Comparison of ENCODE assay signal across 10 cellular contexts in the genomic region with DNA sequence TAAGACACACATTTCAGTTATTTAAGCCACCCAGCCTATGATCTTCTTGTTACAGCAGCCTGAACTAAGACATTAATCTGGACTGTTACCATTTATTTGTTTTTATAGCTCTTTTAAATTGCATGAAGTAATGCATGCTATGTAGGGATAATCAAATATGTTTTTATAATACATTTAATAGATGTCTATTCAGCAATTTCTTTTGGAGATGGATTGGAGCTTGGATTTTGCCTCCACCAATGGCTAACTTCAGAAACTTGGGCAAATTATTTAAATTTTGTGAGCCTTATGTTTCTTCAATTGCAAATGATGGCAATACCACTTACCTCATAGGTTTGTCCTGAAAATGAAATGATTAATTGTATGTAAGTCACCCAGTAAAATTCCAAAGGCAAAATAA.
"Had no signal": no experiment of that assay in that cellular context is flagged by ENCODE, and none has a peak within 500 bp of the region (broad histone marks: within the 10 kb centered on the region; RNA-seq: fewer than 3 reads in every experiment).

No MANE protein-coding gene starts in this region.

- ATAC-seq: GM23338, HCT116 had no signal

- FAIRE-seq: H1 had no signal

- H3K4me3 ChIP-seq: GM23248, GM23338, HAP-1 had no signal

- DNase-seq: GM23248, GOT3, H7, H9, HCEC 1CT, HFFc6 had no signal

- H3K9ac ChIP-seq: GM23248 had no signal

- H3K36me3 ChIP-seq: HAP-1 had no signal

- H3K27ac ChIP-seq: GM23248 had no signal

- H3K9me3 ChIP-seq: HAP-1 had no signal

- H2AFZ ChIP-seq: GM23248, GM23338 had no signal

- H3K4me2 ChIP-seq: GM23338 had no signal
